2 cellular contexts compared by ENCODE assay signal in genomic region chr14:31941487-31941886, GRCh38.
TF ChIP-seq lines count a peak whose summit lies in the region.

No MANE protein-coding gene starts in this region.

TF ChIP-seq in HepG2, 621 proteins besides CTCF, POLR2A, EP300 and RAD21 (continued from another document and continues in another):
- TF ChIP-seq IKZF5 (CRISPR knock-in tag; IDR thresholded peaks at IDR 0.05), result peak; percentile 73
- no peak for TF ChIP-seq ARNTL (CRISPR knock-in tag; IDR thresholded peaks at IDR 0.05)
- peak; percentile 19; the same call in 1 of the 2 replicates for TF ChIP-seq ARID3A (IDR thresholded peaks at IDR 0.05; ENCODE audit: low read depth, low read length)
- TF ChIP-seq DRAP1 (CRISPR knock-in tag; IDR thresholded peaks at IDR 0.05), result peak; percentile 36
- 0 out of 2 replicates have a peak, but pooled peaks have one; percentile 4 for TF ChIP-seq CEBPG (CRISPR knock-in tag; IDR thresholded peaks at IDR 0.05)
- TF ChIP-seq FOXA3 (CRISPR knock-in tag; IDR thresholded peaks at IDR 0.05), result peak; percentile 71
- TF ChIP-seq ZNF7 (CRISPR knock-in tag; IDR thresholded peaks at IDR 0.05), result peak; percentile 94
- 0 out of 2 replicates have a peak, but pooled peaks have one; percentile 38 for TF ChIP-seq ZSCAN22 (CRISPR knock-in tag; IDR thresholded peaks at IDR 0.05)
- TF ChIP-seq ZNF362 (CRISPR knock-in tag; IDR thresholded peaks at IDR 0.05; ENCODE audit: borderline replicate concordance), result peak; percentile 40; the same call in 1 of the 2 replicates
- TF ChIP-seq ZNF792 (CRISPR knock-in tag; IDR thresholded peaks at IDR 0.05), result peak; percentile 70; the same call in 1 of the 2 replicates
- TF ChIP-seq ZSCAN25 (CRISPR knock-in tag; IDR thresholded peaks at IDR 0.05), result 0 out of 2 replicates have a peak, but pooled peaks have one; percentile 39
- no peak for TF ChIP-seq ZBTB1 (CRISPR knock-in tag; IDR thresholded peaks at IDR 0.05; ENCODE audit: borderline replicate concordance)
- no peak for TF ChIP-seq NCOA5 (CRISPR knock-in tag; IDR thresholded peaks at IDR 0.05)
- no peak for TF ChIP-seq ZBTB37 (CRISPR knock-in tag; IDR thresholded peaks at IDR 0.05)
- no peak for TF ChIP-seq FOXO4 (CRISPR knock-in tag; conservative IDR thresholded peaks at IDR 0.05)
- TF ChIP-seq HNF4A (CRISPR knock-in tag; IDR thresholded peaks at IDR 0.05), result peak; percentile 83
- no peak for TF ChIP-seq ATRX (CRISPR knock-in tag; IDR thresholded peaks at IDR 0.05; ENCODE audit: borderline replicate concordance)
- 0 out of 4 replicates have a peak, but pooled peaks of 1 of the 2 experiments have one; percentile 21 for TF ChIP-seq HMGXB4 (CRISPR knock-in tag; IDR thresholded peaks at IDR 0.05; ENCODE audit: borderline replicate concordance in 1 of 2, low read depth in 1 of 2)

TF ChIP-seq in SK-N-SH, 30 proteins besides CTCF, POLR2A, EP300 and RAD21 (continued from another document):
- TF ChIP-seq NFIC (IDR thresholded peaks at IDR 0.05; ENCODE audit: borderline replicate concordance) (no peak), USF1 (IDR thresholded peaks at IDR 0.05; ENCODE audit: borderline replicate concordance, low read depth) (no peak), FOSL2 (IDR thresholded peaks at IDR 0.05; ENCODE audit: borderline replicate concordance, low read depth) (no peak), MXI1 (IDR thresholded peaks at IDR 0.05; ENCODE audit: low read depth, low read length) (no peak), MEF2A (IDR thresholded peaks at IDR 0.05; ENCODE audit: borderline replicate concordance, low read depth) (no peak)
